In the genomic region with DNA sequence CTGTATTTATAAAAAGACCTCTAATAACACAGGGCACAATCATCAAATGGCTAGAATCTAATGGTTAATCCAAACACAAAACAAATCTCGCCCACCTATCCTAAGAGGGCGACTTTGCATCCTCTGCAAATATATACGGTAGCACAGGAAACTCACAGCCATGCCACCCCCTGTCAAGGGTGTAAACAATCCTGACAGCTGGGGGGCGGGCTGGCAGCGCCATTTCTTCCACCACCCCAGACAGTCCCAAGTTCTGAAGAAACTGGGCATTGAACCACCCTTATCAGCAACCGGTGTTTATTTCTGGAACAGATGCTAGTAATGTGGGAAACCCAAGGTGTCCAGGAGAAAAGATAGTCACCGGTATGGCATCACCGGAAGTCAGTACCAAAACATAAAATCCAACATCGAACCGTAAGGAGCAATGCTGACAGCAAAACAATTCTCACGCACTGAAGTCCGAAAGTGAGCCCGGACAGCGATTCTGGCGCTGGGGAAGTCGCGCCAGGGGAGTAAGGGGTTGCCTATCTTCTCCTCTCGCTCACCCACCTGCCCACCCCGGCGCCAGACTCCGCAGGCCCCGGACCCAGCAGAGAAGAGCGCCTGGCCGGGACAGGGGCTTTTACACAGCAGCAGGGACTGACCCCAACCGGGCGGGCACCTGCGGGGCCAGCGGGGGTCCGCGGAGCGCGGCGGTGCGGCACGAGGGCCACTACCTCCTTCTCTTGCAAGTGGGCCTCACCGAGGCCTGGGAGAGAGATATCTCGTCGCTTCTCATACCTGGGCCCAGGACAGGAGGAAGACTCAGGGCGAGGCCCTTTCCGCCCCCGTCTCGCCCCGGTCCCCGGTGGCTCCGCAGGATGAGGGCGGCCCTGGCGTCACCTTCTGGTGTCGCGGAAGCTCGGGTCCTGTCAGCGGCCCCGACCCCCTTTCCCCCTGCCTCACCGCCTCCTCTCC, we compare ENCODE assay signal across 1 cellular context.
A peak's percentile ranks its signal among the peaks of the same experiment; 100 is the strongest.
TF ChIP-seq lines count a peak whose summit lies in the region.

No MANE protein-coding gene starts in this region.

TF ChIP-seq in WTC11, 78 proteins besides CTCF, POLR2A, EP300 and RAD21 (continued from another document):
- TF ChIP-seq, protein P1, sequence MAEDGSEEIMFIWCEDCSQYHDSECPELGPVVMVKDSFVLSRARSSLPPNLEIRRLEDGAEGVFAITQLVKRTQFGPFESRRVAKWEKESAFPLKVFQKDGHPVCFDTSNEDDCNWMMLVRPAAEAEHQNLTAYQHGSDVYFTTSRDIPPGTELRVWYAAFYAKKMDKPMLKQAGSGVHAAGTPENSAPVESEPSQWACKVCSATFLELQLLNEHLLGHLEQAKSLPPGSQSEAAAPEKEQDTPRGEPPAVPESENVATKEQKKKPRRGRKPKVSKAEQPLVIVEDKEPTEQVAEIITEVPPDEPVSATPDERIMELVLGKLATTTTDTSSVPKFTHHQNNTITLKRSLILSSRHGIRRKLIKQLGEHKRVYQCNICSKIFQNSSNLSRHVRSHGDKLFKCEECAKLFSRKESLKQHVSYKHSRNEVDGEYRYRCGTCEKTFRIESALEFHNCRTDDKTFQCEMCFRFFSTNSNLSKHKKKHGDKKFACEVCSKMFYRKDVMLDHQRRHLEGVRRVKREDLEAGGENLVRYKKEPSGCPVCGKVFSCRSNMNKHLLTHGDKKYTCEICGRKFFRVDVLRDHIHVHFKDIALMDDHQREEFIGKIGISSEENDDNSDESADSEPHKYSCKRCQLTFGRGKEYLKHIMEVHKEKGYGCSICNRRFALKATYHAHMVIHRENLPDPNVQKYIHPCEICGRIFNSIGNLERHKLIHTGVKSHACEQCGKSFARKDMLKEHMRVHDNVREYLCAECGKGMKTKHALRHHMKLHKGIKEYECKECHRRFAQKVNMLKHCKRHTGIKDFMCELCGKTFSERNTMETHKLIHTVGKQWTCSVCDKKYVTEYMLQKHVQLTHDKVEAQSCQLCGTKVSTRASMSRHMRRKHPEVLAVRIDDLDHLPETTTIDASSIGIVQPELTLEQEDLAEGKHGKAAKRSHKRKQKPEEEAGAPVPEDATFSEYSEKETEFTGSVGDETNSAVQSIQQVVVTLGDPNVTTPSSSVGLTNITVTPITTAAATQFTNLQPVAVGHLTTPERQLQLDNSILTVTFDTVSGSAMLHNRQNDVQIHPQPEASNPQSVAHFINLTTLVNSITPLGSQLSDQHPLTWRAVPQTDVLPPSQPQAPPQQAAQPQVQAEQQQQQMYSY (CRISPR knock-in tag; IDR thresholded peaks at IDR 0.05) = no peak
- no peak for TF ChIP-seq ELF4 (CRISPR knock-in tag; IDR thresholded peaks at IDR 0.05; ENCODE audit: low read depth)
- TF ChIP-seq, protein P2, sequence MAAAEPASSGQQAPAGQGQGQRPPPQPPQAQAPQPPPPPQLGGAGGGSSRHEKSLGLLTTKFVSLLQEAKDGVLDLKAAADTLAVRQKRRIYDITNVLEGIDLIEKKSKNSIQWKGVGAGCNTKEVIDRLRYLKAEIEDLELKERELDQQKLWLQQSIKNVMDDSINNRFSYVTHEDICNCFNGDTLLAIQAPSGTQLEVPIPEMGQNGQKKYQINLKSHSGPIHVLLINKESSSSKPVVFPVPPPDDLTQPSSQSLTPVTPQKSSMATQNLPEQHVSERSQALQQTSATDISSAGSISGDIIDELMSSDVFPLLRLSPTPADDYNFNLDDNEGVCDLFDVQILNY (CRISPR knock-in tag; IDR thresholded peaks at IDR 0.05) = peak; percentile 23; the same call in 1 of the 2 replicates
- TF ChIP-seq, protein P3, sequence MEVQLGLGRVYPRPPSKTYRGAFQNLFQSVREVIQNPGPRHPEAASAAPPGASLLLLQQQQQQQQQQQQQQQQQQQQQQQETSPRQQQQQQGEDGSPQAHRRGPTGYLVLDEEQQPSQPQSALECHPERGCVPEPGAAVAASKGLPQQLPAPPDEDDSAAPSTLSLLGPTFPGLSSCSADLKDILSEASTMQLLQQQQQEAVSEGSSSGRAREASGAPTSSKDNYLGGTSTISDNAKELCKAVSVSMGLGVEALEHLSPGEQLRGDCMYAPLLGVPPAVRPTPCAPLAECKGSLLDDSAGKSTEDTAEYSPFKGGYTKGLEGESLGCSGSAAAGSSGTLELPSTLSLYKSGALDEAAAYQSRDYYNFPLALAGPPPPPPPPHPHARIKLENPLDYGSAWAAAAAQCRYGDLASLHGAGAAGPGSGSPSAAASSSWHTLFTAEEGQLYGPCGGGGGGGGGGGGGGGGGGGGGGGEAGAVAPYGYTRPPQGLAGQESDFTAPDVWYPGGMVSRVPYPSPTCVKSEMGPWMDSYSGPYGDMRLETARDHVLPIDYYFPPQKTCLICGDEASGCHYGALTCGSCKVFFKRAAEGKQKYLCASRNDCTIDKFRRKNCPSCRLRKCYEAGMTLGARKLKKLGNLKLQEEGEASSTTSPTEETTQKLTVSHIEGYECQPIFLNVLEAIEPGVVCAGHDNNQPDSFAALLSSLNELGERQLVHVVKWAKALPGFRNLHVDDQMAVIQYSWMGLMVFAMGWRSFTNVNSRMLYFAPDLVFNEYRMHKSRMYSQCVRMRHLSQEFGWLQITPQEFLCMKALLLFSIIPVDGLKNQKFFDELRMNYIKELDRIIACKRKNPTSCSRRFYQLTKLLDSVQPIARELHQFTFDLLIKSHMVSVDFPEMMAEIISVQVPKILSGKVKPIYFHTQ (CRISPR knock-in tag; IDR thresholded peaks at IDR 0.05) = no peak
- TF ChIP-seq SP1 (CRISPR knock-in tag; conservative IDR thresholded peaks at IDR 0.05) = no peak
- no peak for TF ChIP-seq TEAD4 (CRISPR knock-in tag; IDR thresholded peaks at IDR 0.05)
- no peak for TF ChIP-seq ZNF532 (CRISPR knock-in tag; IDR thresholded peaks at IDR 0.05; ENCODE audit: borderline replicate concordance)
- TF ChIP-seq SMAD3 (CRISPR knock-in tag; IDR thresholded peaks at IDR 0.05; ENCODE audit: borderline replicate concordance) = no peak
